ENCODE assay signal across 9 cellular contexts in genomic region chrX:19964017-19964710, GRCh38. TPM values are rescaled to one million over a fixed set of nuclear protein-coding genes. Genes with fewer than 3 reads are reported as not detected.
DNase-seq lines count a peak whose midpoint lies in the region; ATAC-seq, FAIRE-seq and TF ChIP-seq lines count a peak whose summit lies in the region.
"Had no signal": no experiment of that assay in that cellular context is flagged by ENCODE, and none has a peak within 500 bp of the region (broad histone marks: within the 10 kb centered on the region; RNA-seq: fewer than 3 reads in every experiment).

No MANE protein-coding gene starts in this region.

- H3K36me3 ChIP-seq in OCI-LY3 (replicated peaks; ENCODE audit: low read depth, low read length) (peaks cover 28% of the 10 kb centered on the region), neural progenitor cell (no peaks in the 10 kb centered on the region), heart right ventricle (peaks cover 0 to 56% (median 8%) of the 10 kb centered on the region in 9 donors)
- H3K36me3 ChIP-seq: ovary had no signal

- ATAC-seq in GM21526 (IDR thresholded peaks at IDR 0.05; ENCODE audit: low FRiP score, unreplicated experiment) = peak; percentile 89
- ATAC-seq in HG02763 (IDR thresholded peaks at IDR 0.05; ENCODE audit: unreplicated experiment) = no peak
- ATAC-seq in heart right ventricle = no peak

- H3K4me1 ChIP-seq in OCI-LY3 (ENCODE audit: low read length) (peaks cover 62% of the 10 kb centered on the region), neural progenitor cell (no peaks in the 10 kb centered on the region), heart right ventricle (no peaks in the 10 kb centered on the region)

- H3K4me3 ChIP-seq in OCI-LY3 (ENCODE audit: low read length) (peak overlapping the region; percentile 48), neural progenitor cell (no peak overlapping the region), foreskin fibroblast (ENCODE audit: low read depth in 1 of 2, low read length in 2 of 2) (no peak overlapping the region), heart right ventricle (no peak overlapping the region)
- H3K4me3 ChIP-seq: ovary had no signal

- peak overlapping the region; percentile 46; the same call in 1 of the 2 replicates for H2AFZ ChIP-seq in OCI-LY3 (ENCODE audit: low read depth, low read length)
- no peak overlapping the region for H2AFZ ChIP-seq in neural progenitor cell (replicated peaks)

- no peak overlapping the region for H3K4me3 Mint-ChIP-seq in neural progenitor cell

- FAIRE-seq in GM12892 (lab: Jason Lieb, UNC) = peak; percentile 79

- H3K27me3 Mint-ChIP-seq in neural progenitor cell (ENCODE audit: insufficient read depth, low read depth) = no peaks in the 10 kb centered on the region

- no peak for TF ChIP-seq POLR2A in GM12892 (IDR thresholded peaks at IDR 0.05; ENCODE audit: low read depth, low read length)

- intact Hi-C loops in heart right ventricle (cut with DNase I) = no loop called here

- H4K20me1 ChIP-seq in OCI-LY3 (ENCODE audit: insufficient read depth, low read length) = no peaks in the 10 kb centered on the region
- H4K20me1 ChIP-seq in neural progenitor cell (ENCODE audit: low read depth) = no peaks in the 10 kb centered on the region

- no peak for TF ChIP-seq CTCF in OCI-LY3 (IDR thresholded peaks at IDR 0.05; ENCODE audit: low read depth, low read length)
- TF ChIP-seq CTCF in neural progenitor cell (IDR thresholded peaks at IDR 0.05) = no peak
- no peak for TF ChIP-seq CTCF in foreskin fibroblast (IDR thresholded peaks at IDR 0.05; ENCODE audit: low read depth, low read length)
- no peak for TF ChIP-seq CTCF in heart right ventricle (IDR thresholded peaks at IDR 0.05)

- H3F3A ChIP-seq in neural progenitor cell (ENCODE audit: low read depth) = no peaks in the 10 kb centered on the region

- 89 to 92% methylated on average over 9 of the region's 9 CpGs for WGBS in heart right ventricle, 2 donors

- H3K79me2 ChIP-seq in OCI-LY3 (ENCODE audit: low read length) (no peaks in the 10 kb centered on the region; the same call in 1 of the 2 replicates), neural progenitor cell (ENCODE audit: low read depth) (no peaks in the 10 kb centered on the region)

- H3K4me1 Mint-ChIP-seq in neural progenitor cell = peaks cover 3% of the 10 kb centered on the region

- H3K27ac Mint-ChIP-seq in neural progenitor cell = no peak overlapping the region

- H3K27ac ChIP-seq in OCI-LY3 (ENCODE audit: low read length) (peak overlapping the region; percentile 73), neural progenitor cell (no peak overlapping the region), heart right ventricle (no peak overlapping the region)
- H3K27ac ChIP-seq: ovary had no signal

- peaks cover 4% of the 10 kb centered on the region for H3K9me3 Mint-ChIP-seq in neural progenitor cell

- H3K36me3 Mint-ChIP-seq in neural progenitor cell = peaks cover 4% of the 10 kb centered on the region

- DNase-seq in GM12892 (ENCODE audit: insufficient read length) (no peak), glomerular visceral epithelial cell (ENCODE audit: extremely low spot score) (peak; percentile 3), neural progenitor cell (ENCODE audit: low spot score) (no peak), foreskin fibroblast (no peak), heart right ventricle (no peak)
- DNase-seq: ovary had no signal

- peak overlapping the region; percentile 55 for H3K9ac ChIP-seq in OCI-LY3 (ENCODE audit: low read length)
- H3K9ac ChIP-seq in neural progenitor cell = no peak overlapping the region

- H3K4me2 ChIP-seq in OCI-LY3 (ENCODE audit: low read length) (peak overlapping the region; percentile 86), neural progenitor cell (no peak overlapping the region)

- H3K27me3 ChIP-seq in OCI-LY3 (ENCODE audit: low read depth, low read length) (peaks cover 7% of the 10 kb centered on the region; the same call in 1 of the 2 replicates), neural progenitor cell (no peaks in the 10 kb centered on the region), heart right ventricle (no peaks in the 10 kb centered on the region)
- H3K27me3 ChIP-seq: ovary had no signal

- H3K9me3 ChIP-seq in OCI-LY3 (ENCODE audit: insufficient read depth, low read length) = no peaks in the 10 kb centered on the region; the same call in 1 of the 2 replicates
- no peaks in the 10 kb centered on the region for H3K9me3 ChIP-seq in neural progenitor cell (ENCODE audit: low read depth)
- H3K9me3 ChIP-seq in heart right ventricle = no peaks in the 10 kb centered on the region
- H3K9me3 ChIP-seq: ovary had no signal

RNA-seq across cellular contexts. Expression of gene BCLAF3, which starts 26.7 kb away (rescaled TPM):
- 3.3 TPM for polyA plus RNA-seq in GM12892 (2012; ENCODE audit: missing spikeins)
- 7.4 and 9.7 TPM in 2 replicates for total RNA-seq in neural progenitor cell (ENCODE audit: low replicate concordance)
- 10 to 100 TPM in 2 of 10 donors, 1 to 10 TPM in 8; 5.5 to 10.2 (median 8.7) TPM for total RNA-seq in heart right ventricle
- polyA plus RNA-seq in heart right ventricle = 1 to 10 TPM; 1.2 to 8.7 TPM
